In the genomic region with DNA sequence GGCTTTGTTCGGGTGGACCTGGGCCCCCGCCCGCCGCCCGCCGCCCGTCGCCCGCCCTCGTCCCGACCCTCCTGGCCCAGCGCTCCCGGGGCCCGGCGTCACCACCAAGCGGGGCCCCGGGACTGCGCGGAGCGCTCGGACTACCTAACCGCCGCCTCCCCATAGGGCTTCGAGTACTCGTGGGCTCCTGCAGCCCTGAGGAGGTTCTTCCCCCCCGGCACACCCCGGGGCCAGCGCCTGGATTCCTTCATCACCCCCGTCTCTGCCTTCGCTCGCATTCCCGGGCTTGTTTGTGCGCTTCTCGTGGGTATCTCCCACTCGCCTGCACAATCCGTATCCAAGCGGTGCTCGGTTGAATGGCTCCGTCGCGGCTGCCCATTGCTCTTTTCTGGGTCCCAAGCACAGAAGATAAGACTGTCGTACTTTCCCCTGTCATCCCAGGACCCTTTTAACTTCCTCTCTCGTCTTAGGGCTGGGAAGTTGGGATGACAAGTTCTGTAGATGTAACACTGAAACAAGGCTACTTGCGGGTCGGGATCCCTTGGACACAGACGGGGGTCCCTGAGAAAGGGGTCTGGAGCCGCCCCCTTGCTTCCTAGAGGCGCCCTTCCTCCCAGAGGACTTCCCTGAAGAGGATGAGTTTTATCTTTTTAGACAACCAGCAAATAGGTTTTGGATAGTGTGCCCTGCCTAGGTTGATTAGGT, we compare ENCODE assay signal across 1 cellular context.
A peak's percentile ranks its signal among the peaks of the same experiment; 100 is the strongest.
TF ChIP-seq lines count a peak whose summit lies in the region.

No MANE protein-coding gene starts in this region.

TF ChIP-seq in HepG2, 621 proteins besides CTCF, POLR2A, EP300 and RAD21 (continued from another document and continues in another):
- TF ChIP-seq, protein P1, sequence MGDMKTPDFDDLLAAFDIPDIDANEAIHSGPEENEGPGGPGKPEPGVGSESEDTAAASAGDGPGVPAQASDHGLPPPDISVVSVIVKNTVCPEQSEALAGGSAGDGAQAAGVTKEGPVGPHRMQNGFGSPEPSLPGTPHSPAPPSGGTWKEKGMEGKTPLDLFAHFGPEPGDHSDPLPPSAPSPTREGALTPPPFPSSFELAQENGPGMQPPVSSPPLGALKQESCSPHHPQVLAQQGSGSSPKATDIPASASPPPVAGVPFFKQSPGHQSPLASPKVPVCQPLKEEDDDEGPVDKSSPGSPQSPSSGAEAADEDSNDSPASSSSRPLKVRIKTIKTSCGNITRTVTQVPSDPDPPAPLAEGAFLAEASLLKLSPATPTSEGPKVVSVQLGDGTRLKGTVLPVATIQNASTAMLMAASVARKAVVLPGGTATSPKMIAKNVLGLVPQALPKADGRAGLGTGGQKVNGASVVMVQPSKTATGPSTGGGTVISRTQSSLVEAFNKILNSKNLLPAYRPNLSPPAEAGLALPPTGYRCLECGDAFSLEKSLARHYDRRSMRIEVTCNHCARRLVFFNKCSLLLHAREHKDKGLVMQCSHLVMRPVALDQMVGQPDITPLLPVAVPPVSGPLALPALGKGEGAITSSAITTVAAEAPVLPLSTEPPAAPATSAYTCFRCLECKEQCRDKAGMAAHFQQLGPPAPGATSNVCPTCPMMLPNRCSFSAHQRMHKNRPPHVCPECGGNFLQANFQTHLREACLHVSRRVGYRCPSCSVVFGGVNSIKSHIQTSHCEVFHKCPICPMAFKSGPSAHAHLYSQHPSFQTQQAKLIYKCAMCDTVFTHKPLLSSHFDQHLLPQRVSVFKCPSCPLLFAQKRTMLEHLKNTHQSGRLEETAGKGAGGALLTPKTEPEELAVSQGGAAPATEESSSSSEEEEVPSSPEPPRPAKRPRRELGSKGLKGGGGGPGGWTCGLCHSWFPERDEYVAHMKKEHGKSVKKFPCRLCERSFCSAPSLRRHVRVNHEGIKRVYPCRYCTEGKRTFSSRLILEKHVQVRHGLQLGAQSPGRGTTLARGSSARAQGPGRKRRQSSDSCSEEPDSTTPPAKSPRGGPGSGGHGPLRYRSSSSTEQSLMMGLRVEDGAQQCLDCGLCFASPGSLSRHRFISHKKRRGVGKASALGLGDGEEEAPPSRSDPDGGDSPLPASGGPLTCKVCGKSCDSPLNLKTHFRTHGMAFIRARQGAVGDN (CRISPR knock-in tag; IDR thresholded peaks at IDR 0.05), result peak; percentile 28; the same call in 1 of the 2 replicates
- TF ChIP-seq ZNF451 (CRISPR knock-in tag; IDR thresholded peaks at IDR 0.05) (no peak), ZNF3 (CRISPR knock-in tag; IDR thresholded peaks at IDR 0.05) (no peak), TAF15 (IDR thresholded peaks at IDR 0.05; ENCODE audit: low read depth, low read length, poor library complexity, severe bottlenecking) (no peak), POGK (CRISPR knock-in tag; conservative IDR thresholded peaks at IDR 0.05) (no peak), MBD4 (IDR thresholded peaks at IDR 0.05; ENCODE audit: borderline replicate concordance, low read length) (no peak), NFE2 (CRISPR knock-in tag; IDR thresholded peaks at IDR 0.05) (no peak), PHF21A (CRISPR knock-in tag; IDR thresholded peaks at IDR 0.05) (0 out of 2 replicates have a peak, but pooled peaks have one; percentile 7), ARID4A (CRISPR knock-in tag; IDR thresholded peaks at IDR 0.05; ENCODE audit: borderline replicate concordance) (0 out of 2 replicates have a peak, but pooled peaks have one; percentile 3), HCFC1 (IDR thresholded peaks at IDR 0.05; ENCODE audit: low read depth, low read length) (no peak), ASH2L (IDR thresholded peaks at IDR 0.05; ENCODE audit: insufficient read length, low read depth, low read length) (peak; percentile 54), YY1 (IDR thresholded peaks at IDR 0.05; ENCODE audit: insufficient read depth, insufficient replicate concordance, low read depth, low read length) (no peak), ZNF367 (CRISPR knock-in tag; IDR thresholded peaks at IDR 0.05; ENCODE audit: borderline replicate concordance) (no peak), TGIF2 (CRISPR knock-in tag; IDR thresholded peaks at IDR 0.05) (no peak), ZNF546 (CRISPR knock-in tag; conservative IDR thresholded peaks at IDR 0.05) (no peak), ZNF317 (CRISPR knock-in tag; IDR thresholded peaks at IDR 0.05) (no peak), ZBTB33 (CRISPR knock-in tag; IDR thresholded peaks at IDR 0.05) (no peak), ZNF446 (CRISPR knock-in tag; IDR thresholded peaks at IDR 0.05) (no peak), ZNF33A (CRISPR knock-in tag; IDR thresholded peaks at IDR 0.05; ENCODE audit: borderline replicate concordance) (no peak), REL (CRISPR knock-in tag; conservative IDR thresholded peaks at IDR 0.05) (0 out of 2 replicates have a peak, but pooled peaks have one; percentile 45), ETV5 (CRISPR knock-in tag; IDR thresholded peaks at IDR 0.05; ENCODE audit: borderline replicate concordance) (no peak), STAT5B (CRISPR knock-in tag; IDR thresholded peaks at IDR 0.05) (no peak), TBX2 (CRISPR knock-in tag; IDR thresholded peaks at IDR 0.05; ENCODE audit: borderline replicate concordance) (no peak), BRD4 (CRISPR knock-in tag; IDR thresholded peaks at IDR 0.05) (no peak), MXD4 (CRISPR knock-in tag; IDR thresholded peaks at IDR 0.05) (no peak), SMYD3 (CRISPR knock-in tag; IDR thresholded peaks at IDR 0.05) (no peak), SSRP1 (CRISPR knock-in tag; IDR thresholded peaks at IDR 0.05) (0 out of 2 replicates have a peak, but pooled peaks have one; percentile 34), SNRNP70 (IDR thresholded peaks at IDR 0.05; ENCODE audit: low read depth, low read length) (no peak), CREM (IDR thresholded peaks at IDR 0.05) (no peak), CREM (CRISPR knock-in tag; IDR thresholded peaks at IDR 0.05) (no peak), NRL (CRISPR knock-in tag; IDR thresholded peaks at IDR 0.05; ENCODE audit: borderline replicate concordance) (0 out of 2 replicates have a peak, but pooled peaks have one; percentile 71), ZSCAN31 (CRISPR knock-in tag; IDR thresholded peaks at IDR 0.05; ENCODE audit: low read depth) (0 out of 2 replicates have a peak, but pooled peaks have one; percentile 9), EEA1 (CRISPR knock-in tag; IDR thresholded peaks at IDR 0.05; ENCODE audit: borderline replicate concordance) (peak; percentile 6; the same call in 1 of the 2 replicates)
- TF ChIP-seq, protein P2, sequence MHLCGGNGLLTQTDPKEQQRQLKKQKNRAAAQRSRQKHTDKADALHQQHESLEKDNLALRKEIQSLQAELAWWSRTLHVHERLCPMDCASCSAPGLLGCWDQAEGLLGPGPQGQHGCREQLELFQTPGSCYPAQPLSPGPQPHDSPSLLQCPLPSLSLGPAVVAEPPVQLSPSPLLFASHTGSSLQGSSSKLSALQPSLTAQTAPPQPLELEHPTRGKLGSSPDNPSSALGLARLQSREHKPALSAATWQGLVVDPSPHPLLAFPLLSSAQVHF (CRISPR knock-in tag; IDR thresholded peaks at IDR 0.05), result peak; percentile 40; the same call in 1 of the 2 replicates
- TF ChIP-seq, protein P3, sequence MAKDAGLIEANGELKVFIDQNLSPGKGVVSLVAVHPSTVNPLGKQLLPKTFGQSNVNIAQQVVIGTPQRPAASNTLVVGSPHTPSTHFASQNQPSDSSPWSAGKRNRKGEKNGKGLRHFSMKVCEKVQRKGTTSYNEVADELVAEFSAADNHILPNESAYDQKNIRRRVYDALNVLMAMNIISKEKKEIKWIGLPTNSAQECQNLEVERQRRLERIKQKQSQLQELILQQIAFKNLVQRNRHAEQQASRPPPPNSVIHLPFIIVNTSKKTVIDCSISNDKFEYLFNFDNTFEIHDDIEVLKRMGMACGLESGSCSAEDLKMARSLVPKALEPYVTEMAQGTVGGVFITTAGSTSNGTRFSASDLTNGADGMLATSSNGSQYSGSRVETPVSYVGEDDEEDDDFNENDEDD (CRISPR knock-in tag; IDR thresholded peaks at IDR 0.05; ENCODE audit: borderline replicate concordance), result no peak
- TF ChIP-seq, protein P4, sequence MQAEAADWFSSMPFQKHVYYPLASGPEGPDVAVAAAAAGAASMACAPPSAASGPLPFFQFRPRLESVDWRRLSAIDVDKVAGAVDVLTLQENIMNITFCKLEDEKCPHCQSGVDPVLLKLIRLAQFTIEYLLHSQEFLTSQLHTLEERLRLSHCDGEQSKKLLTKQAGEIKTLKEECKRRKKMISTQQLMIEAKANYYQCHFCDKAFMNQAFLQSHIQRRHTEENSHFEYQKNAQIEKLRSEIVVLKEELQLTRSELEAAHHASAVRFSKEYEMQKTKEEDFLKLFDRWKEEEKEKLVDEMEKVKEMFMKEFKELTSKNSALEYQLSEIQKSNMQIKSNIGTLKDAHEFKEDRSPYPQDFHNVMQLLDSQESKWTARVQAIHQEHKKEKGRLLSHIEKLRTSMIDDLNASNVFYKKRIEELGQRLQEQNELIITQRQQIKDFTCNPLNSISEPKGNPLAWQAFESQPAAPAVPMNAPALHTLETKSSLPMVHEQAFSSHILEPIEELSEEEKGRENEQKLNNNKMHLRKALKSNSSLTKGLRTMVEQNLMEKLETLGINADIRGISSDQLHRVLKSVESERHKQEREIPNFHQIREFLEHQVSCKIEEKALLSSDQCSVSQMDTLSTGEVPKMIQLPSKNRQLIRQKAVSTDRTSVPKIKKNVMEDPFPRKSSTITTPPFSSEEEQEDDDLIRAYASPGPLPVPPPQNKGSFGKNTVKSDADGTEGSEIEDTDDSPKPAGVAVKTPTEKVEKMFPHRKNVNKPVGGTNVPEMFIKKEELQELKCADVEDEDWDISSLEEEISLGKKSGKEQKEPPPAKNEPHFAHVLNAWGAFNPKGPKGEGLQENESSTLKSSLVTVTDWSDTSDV (CRISPR knock-in tag; IDR thresholded peaks at IDR 0.05), result 0 out of 2 replicates have a peak, but pooled peaks have one; percentile 55
- TF ChIP-seq, protein P5, sequence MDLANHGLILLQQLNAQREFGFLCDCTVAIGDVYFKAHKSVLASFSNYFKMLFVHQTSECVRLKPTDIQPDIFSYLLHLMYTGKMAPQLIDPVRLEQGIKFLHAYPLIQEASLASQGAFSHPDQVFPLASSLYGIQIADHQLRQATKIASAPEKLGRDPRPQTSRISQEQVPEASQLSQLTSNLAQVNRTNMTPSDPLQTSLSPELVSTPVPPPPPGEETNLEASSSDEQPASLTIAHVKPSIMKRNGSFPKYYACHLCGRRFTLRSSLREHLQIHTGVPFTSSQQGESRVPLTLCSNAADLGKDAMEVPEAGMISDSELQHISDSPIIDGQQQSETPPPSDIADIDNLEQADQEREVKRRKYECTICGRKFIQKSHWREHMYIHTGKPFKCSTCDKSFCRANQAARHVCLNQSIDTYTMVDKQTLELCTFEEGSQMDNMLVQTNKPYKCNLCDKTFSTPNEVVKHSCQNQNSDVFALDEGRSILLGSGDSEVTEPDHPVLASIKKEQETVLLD (CRISPR knock-in tag; IDR thresholded peaks at IDR 0.05; ENCODE audit: low read depth), result 0 out of 2 replicates have a peak, but pooled peaks have one; percentile 9
- TF ChIP-seq, protein P6, sequence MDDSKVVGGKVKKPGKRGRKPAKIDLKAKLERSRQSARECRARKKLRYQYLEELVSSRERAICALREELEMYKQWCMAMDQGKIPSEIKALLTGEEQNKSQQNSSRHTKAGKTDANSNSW (CRISPR knock-in tag; IDR thresholded peaks at IDR 0.05; ENCODE audit: borderline replicate concordance), result no peak
